ENCODE assay signal across 19 cellular contexts in genomic region chr18:61545281-61546245, GRCh38.
DNase-seq lines count a peak whose midpoint lies in the region; ATAC-seq, FAIRE-seq and TF ChIP-seq lines count a peak whose summit lies in the region.
"Had no signal": no experiment of that assay in that cellular context is flagged by ENCODE, and none has a peak within 500 bp of the region (broad histone marks: within the 10 kb centered on the region; RNA-seq: fewer than 3 reads in every experiment).

No MANE protein-coding gene starts in this region.

- FAIRE-seq in endothelial cell of umbilical vein (lab: Jason Lieb, UNC) = no peak
- FAIRE-seq in pancreas (lab: Jason Lieb, UNC) = no peak
- FAIRE-seq: GM12878, K562 had no signal

- CTCF ChIA-PET in endothelial cell of umbilical vein (lab: Charles Lee) = interaction anchor here (1.1 kb wide), 1 partner anchor 355 kb away, joined by 3 read pairs; no protein-coding TSS in a partner anchor

- no peak overlapping the region for H3K9ac ChIP-seq in endothelial cell of umbilical vein (replicated peaks; ENCODE audit: extremely low read depth, insufficient read depth, low read length)

- H3K9me1 ChIP-seq in endothelial cell of umbilical vein (replicated peaks; ENCODE audit: control insufficient read depth, extremely low read depth, insufficient read depth, low read length) = no peaks in the 10 kb centered on the region

- no peaks in the 10 kb centered on the region for H4K20me1 ChIP-seq in endothelial cell of umbilical vein (replicated peaks; ENCODE audit: control insufficient read depth, extremely low read depth, insufficient read depth, low read length)

- H3K9me3 ChIP-seq in endothelial cell of umbilical vein (replicated peaks; ENCODE audit: control insufficient read depth, insufficient read depth, low read length) (no peaks in the 10 kb centered on the region), upper lobe of right lung (no peaks in the 10 kb centered on the region), pancreas (no peaks in the 10 kb centered on the region)
- H3K9me3 ChIP-seq: SJSA1 had no signal

- H3K4me1 ChIP-seq in endothelial cell of umbilical vein (ENCODE audit: control insufficient read depth, extremely low read depth, insufficient read depth, low read length) = peaks cover 5% of the 10 kb centered on the region
- peaks cover 5% of the 10 kb centered on the region for H3K4me1 ChIP-seq in upper lobe of right lung
- H3K4me1 ChIP-seq in pancreas = no peaks in the 10 kb centered on the region

- H3K4me3 ChIP-seq in endothelial cell of umbilical vein (replicated peaks in 1 of 3; ENCODE audit: insufficient read depth in 1 of 3, low read depth in 1 of 3, low read length in 3 of 3) = no peak overlapping the region
- no peak overlapping the region for H3K4me3 ChIP-seq in upper lobe of right lung
- no peak overlapping the region for H3K4me3 ChIP-seq in pancreas
- H3K4me3 ChIP-seq: GM12878, K562, PC-9, SJSA1 had no signal

- dilution Hi-C loops in endothelial cell of umbilical vein (cut with MboI; ENCODE audit: extremely low pct_ligation_motif_present, low sequenced_read_pairs) = no loop called here

- H3K4me2 ChIP-seq in endothelial cell of umbilical vein (ENCODE audit: insufficient read depth, low read length) = no peak overlapping the region
- H3K4me2 ChIP-seq: PC-9 had no signal

- 69 to 81% methylated on average over 9 of the region's 9 CpGs for WGBS in pancreas, 2 donors

- TF ChIP-seq CTCF in endothelial cell of umbilical vein (IDR thresholded peaks at IDR 0.05; ENCODE audit: extremely low read depth in 1 of 2, insufficient read depth in 1 of 2, low read depth in 1 of 2, low read length in 2 of 2) = no peak
- no peak for TF ChIP-seq CTCF in upper lobe of right lung (IDR thresholded peaks at IDR 0.05)
- TF ChIP-seq CTCF in pancreas (IDR thresholded peaks at IDR 0.05) = no peak

- H3K36me3 ChIP-seq in endothelial cell of umbilical vein (ENCODE audit: control insufficient read depth in 2 of 2, extremely low read depth in 1 of 2, insufficient read depth in 2 of 2, low read length in 2 of 2) (no peaks in the 10 kb centered on the region), upper lobe of right lung (no peaks in the 10 kb centered on the region), pancreas (no peaks in the 10 kb centered on the region)
- H3K36me3 ChIP-seq: SJSA1 had no signal

- TF ChIP-seq POLR2A in endothelial cell of umbilical vein (IDR thresholded peaks at IDR 0.05; ENCODE audit: low read depth, low read length) = no peak

- intact Hi-C loops in endothelial cell of umbilical vein (cut with micrococcal nuclease) = no loop called here
- intact Hi-C loops in upper lobe of right lung (cut with DNase I) = no loop called here
- intact Hi-C loops in pancreas (cut with DNase I) = no loop called here

- no peaks in the 10 kb centered on the region for H3K79me2 ChIP-seq in endothelial cell of umbilical vein (ENCODE audit: control insufficient read depth, insufficient read depth, low read length)

- DNase-seq in DMS 273 (lab: John Stamatoyannopoulos, UW; ENCODE audit: unreplicated experiment) = peak; percentile 13
- no peak for DNase-seq in DMS 273 treated with DMSO at 0.1 percent for 48 hours (lab: John Stamatoyannopoulos, UW)
- peak; percentile 6 for DNase-seq in NCI-H1694 treated with DMSO at 0.1 percent for 48 hours (lab: John Stamatoyannopoulos, UW)
- peak; percentile 66 for DNase-seq in endothelial cell of umbilical vein (ENCODE audit: low read depth, low spot score)
- DNase-seq in upper lobe of right lung = no peak
- DNase-seq in SW 1271 (lab: John Stamatoyannopoulos, UW) = no peak
- no peak for DNase-seq in pancreas
- no peak for DNase-seq in activated CD8-positive, alpha-beta memory T cell treated with anti-CD3 and anti-CD28 coated beads for 24 hours
- DNase-seq: 8988T; CD8-positive, alpha-beta T cell; GDM1; NCI-H1092; NCI-H187 treated with DMSO at 0.1 percent for 48 hours; NCI-H2171; PC-9 had no signal

- no peak overlapping the region for H2AFZ ChIP-seq in endothelial cell of umbilical vein (ENCODE audit: low read depth, low read length)
- H2AFZ ChIP-seq: PC-9 had no signal

- POLR2A ChIA-PET in endothelial cell of umbilical vein (lab: Charles Lee) = no interaction called here

- ATAC-seq in upper lobe of right lung (no peak), pancreas (no peak)
- ATAC-seq: CD8-positive, alpha-beta T cell; GM12878; HCT116; K562 had no signal

- H3K27me3 ChIP-seq in endothelial cell of umbilical vein (ENCODE audit: control insufficient read depth in 2 of 2, insufficient read depth in 2 of 2, low read length in 2 of 2) (no peaks in the 10 kb centered on the region), upper lobe of right lung (no peaks in the 10 kb centered on the region), pancreas (no peaks in the 10 kb centered on the region)
- H3K27me3 ChIP-seq: SJSA1 had no signal

- no peak overlapping the region for H3K27ac ChIP-seq in endothelial cell of umbilical vein (ENCODE audit: insufficient read depth, low read depth, low read length)
- peak overlapping the region; percentile 11 for H3K27ac ChIP-seq in upper lobe of right lung
- no peak overlapping the region for H3K27ac ChIP-seq in pancreas
- H3K27ac ChIP-seq: PC-9, SJSA1 had no signal

- no TSS peak for BruUV-seq in endothelial cell of umbilical vein (replicated peaks; lab: Mats Ljungman, UMichigan)

TF ChIP-seq in endothelial cell of umbilical vein, 7 proteins besides CTCF, POLR2A, EP300 and RAD21:
- TF ChIP-seq EZH2 (IDR thresholded peaks at IDR 0.05; ENCODE audit: borderline replicate concordance, low read depth, low read length, severe bottlenecking) = no peak
- TF ChIP-seq POLR2AphosphoS5 (IDR thresholded peaks at IDR 0.05; ENCODE audit: insufficient read depth, low read depth, low read length) = no peak
- TF ChIP-seq JUN (IDR thresholded peaks at IDR 0.05; ENCODE audit: borderline replicate concordance, insufficient read depth, insufficient read length, low read depth) = no peak
- TF ChIP-seq MYC (IDR thresholded peaks at IDR 0.05; ENCODE audit: low read depth, low read length) = no peak
- no peak for TF ChIP-seq MAX (IDR thresholded peaks at IDR 0.05; ENCODE audit: insufficient read depth, insufficient read length)
- no peak for TF ChIP-seq GATA2 (IDR thresholded peaks at IDR 0.05; ENCODE audit: insufficient read depth, insufficient read length, low read depth, low read length)
- TF ChIP-seq FOS (IDR thresholded peaks at IDR 0.05; ENCODE audit: borderline replicate concordance, insufficient read depth, low read length) = no peak
TF ChIP-seq in endothelial cell of umbilical vein: peak in this region for 0.

Comparison
In these comparisons a context has a peak if more than half of its experiments do, and no peak if none do; other contexts are left out.
1. DNase-seq: peak in DMS 273 (single experiment), NCI-H1694 treated with DMSO at 0.1 percent for 48 hours (single experiment) and endothelial cell of umbilical vein (single experiment); none in DMS 273 treated with DMSO at 0.1 percent for 48 hours (single experiment), upper lobe of right lung (single experiment), SW 1271 (0 of 2), pancreas (0 of 6) and activated CD8-positive, alpha-beta memory T cell treated with anti-CD3 and anti-CD28 coated beads for 24 hours (single experiment).